In the genomic region with DNA sequence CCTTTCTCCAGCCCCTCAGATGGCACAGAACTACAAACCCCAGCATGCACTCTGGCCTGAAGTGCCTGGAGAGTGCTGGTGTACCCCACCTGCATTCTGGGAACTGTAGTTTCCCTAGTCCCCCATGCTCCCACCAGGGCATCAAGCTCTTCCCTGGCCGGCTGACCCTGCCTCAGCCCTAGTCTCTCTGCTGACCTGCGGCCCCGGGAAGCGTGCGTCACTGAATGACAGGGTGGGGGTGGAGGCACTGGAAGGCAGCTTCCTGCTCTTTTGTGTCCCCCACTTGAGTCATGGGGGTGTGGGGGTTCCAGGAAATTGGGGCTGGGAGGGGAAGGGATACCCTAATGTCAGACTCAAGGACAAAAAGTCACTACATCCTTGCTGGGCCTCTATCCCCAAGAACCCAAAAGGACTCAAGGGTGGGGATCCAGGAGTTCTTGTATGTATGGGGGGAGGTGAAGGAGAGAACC, we compare ENCODE assay signal across 8 cellular contexts. TPM values are rescaled to one million over a fixed set of nuclear protein-coding genes. Genes with fewer than 3 reads are reported as not detected.
DNase-seq lines count a peak whose midpoint lies in the region; ATAC-seq lines count a peak whose summit lies in the region.

No MANE protein-coding gene starts in this region.

- H3K27me3 Mint-ChIP-seq in activated naive CD8-positive, alpha-beta T cell treated with anti-CD3 and anti-CD28 coated beads, Interleukin-2, amount 10 ng/mL, durations not matched to agents 7 days and 5 days = peaks cover 9% of the 10 kb centered on the region
- peaks cover 35 to 63% (median 61%) of the 10 kb centered on the region in 3 donors for H3K27me3 Mint-ChIP-seq in naive B cell
- H3K27me3 Mint-ChIP-seq in stimulated activated naive CD8-positive, alpha-beta T cell treated with anti-CD3 and anti-CD28 coated beads, Interleukin-15, amount 100 ng/mL, for 72 hours = no peaks in the 10 kb centered on the region

- peaks cover 20% of the 10 kb centered on the region for H3K4me1 Mint-ChIP-seq in activated naive CD8-positive, alpha-beta T cell treated with anti-CD3 and anti-CD28 coated beads, Interleukin-2, amount 10 ng/mL, durations not matched to agents 7 days and 5 days
- H3K4me1 Mint-ChIP-seq in naive B cell = peaks cover 13 to 15% (median 15%) of the 10 kb centered on the region in 3 donors
- peaks cover 46% of the 10 kb centered on the region for H3K4me1 Mint-ChIP-seq in stimulated activated naive CD8-positive, alpha-beta T cell treated with anti-CD3 and anti-CD28 coated beads, Interleukin-15, amount 100 ng/mL, for 72 hours

- POLR2A ChIA-PET in activated naive CD8-positive, alpha-beta T cell treated with anti-CD3 and anti-CD28 coated beads, Interleukin-2, amount 10 ng/mL, durations not matched to agents 7 days and 5 days (lab: Charles Lee) = interaction anchor here (4.2 kb wide), 1 partner anchor 14 kb away, joined by 30 read pairs; no protein-coding TSS in a partner anchor

- DNase-seq in activated naive CD8-positive, alpha-beta T cell treated with anti-CD3 and anti-CD28 coated beads, Interleukin-2, amount 10 ng/mL, durations not matched to agents 7 days and 5 days = no peak
- DNase-seq in naive B cell = no peak
- DNase-seq in stimulated activated naive CD8-positive, alpha-beta T cell treated with anti-CD3 and anti-CD28 coated beads, Interleukin-15, amount 100 ng/mL, for 72 hours = no peak
- DNase-seq in activated CD4-positive, CD25-positive, alpha-beta regulatory T cell treated with anti-CD3 and anti-CD28 coated beads, Interleukin-2, amount 50 U/mL, for 72 hours = no peak
- DNase-seq in SKM-1 (lab: John Stamatoyannopoulos, UW; ENCODE audit: unreplicated experiment) = no peak

- ATAC-seq in GM18502 (IDR thresholded peaks at IDR 0.05; ENCODE audit: poor library complexity, unreplicated experiment) = peak; percentile 50
- ATAC-seq in HG03103 (IDR thresholded peaks at IDR 0.05; ENCODE audit: low read depth, unreplicated experiment) = peak; percentile 60
- ATAC-seq in activated naive CD8-positive, alpha-beta T cell treated with anti-CD3 and anti-CD28 coated beads, Interleukin-2, amount 10 ng/mL, durations not matched to agents 7 days and 5 days (ENCODE audit: low read depth) = peak; percentile 26
- peak; percentile 29 to 34 for ATAC-seq in naive B cell (ENCODE audit: low read depth in 2 of 2)
- no peak for ATAC-seq in HG03521 (IDR thresholded peaks at IDR 0.05; ENCODE audit: unreplicated experiment)
- no peak for ATAC-seq in stimulated activated naive CD8-positive, alpha-beta T cell treated with anti-CD3 and anti-CD28 coated beads, Interleukin-15, amount 100 ng/mL, for 72 hours

- H3K9me3 Mint-ChIP-seq in activated naive CD8-positive, alpha-beta T cell treated with anti-CD3 and anti-CD28 coated beads, Interleukin-2, amount 10 ng/mL, durations not matched to agents 7 days and 5 days = peaks cover 13% of the 10 kb centered on the region
- H3K9me3 Mint-ChIP-seq in naive B cell = peaks cover 5 to 20% (median 15%) of the 10 kb centered on the region in 7 donors
- H3K9me3 Mint-ChIP-seq in stimulated activated naive CD8-positive, alpha-beta T cell treated with anti-CD3 and anti-CD28 coated beads, Interleukin-15, amount 100 ng/mL, for 72 hours = peaks cover 17 to 23% of the 10 kb centered on the region in 2 donors

- no peak overlapping the region for H3K4me3 Mint-ChIP-seq in activated naive CD8-positive, alpha-beta T cell treated with anti-CD3 and anti-CD28 coated beads, Interleukin-2, amount 10 ng/mL, durations not matched to agents 7 days and 5 days
- H3K4me3 Mint-ChIP-seq in naive B cell = no peak overlapping the region
- H3K4me3 Mint-ChIP-seq in stimulated activated naive CD8-positive, alpha-beta T cell treated with anti-CD3 and anti-CD28 coated beads, Interleukin-15, amount 100 ng/mL, for 72 hours = no peak overlapping the region

- peaks cover 1% of the 10 kb centered on the region for H3K36me3 Mint-ChIP-seq in activated naive CD8-positive, alpha-beta T cell treated with anti-CD3 and anti-CD28 coated beads, Interleukin-2, amount 10 ng/mL, durations not matched to agents 7 days and 5 days
- H3K36me3 Mint-ChIP-seq in naive B cell = peaks cover 12 to 23% of the 10 kb centered on the region in 2 donors

- peak overlapping the region; percentile 31 for H3K27ac Mint-ChIP-seq in activated naive CD8-positive, alpha-beta T cell treated with anti-CD3 and anti-CD28 coated beads, Interleukin-2, amount 10 ng/mL, durations not matched to agents 7 days and 5 days
- no peak overlapping the region for H3K27ac Mint-ChIP-seq in naive B cell
- no peak overlapping the region for H3K27ac Mint-ChIP-seq in stimulated activated naive CD8-positive, alpha-beta T cell treated with anti-CD3 and anti-CD28 coated beads, Interleukin-15, amount 100 ng/mL, for 72 hours

RNA-seq across cellular contexts. Expression of a gene that starts 2.1 kb away (rescaled TPM):
- total RNA-seq in activated naive CD8-positive, alpha-beta T cell treated with anti-CD3 and anti-CD28 coated beads, Interleukin-2, amount 10 ng/mL, durations not matched to agents 7 days and 5 days = 10 to 100 TPM; 12.5 to 15.8 TPM
- polyA plus RNA-seq in naive B cell (ENCODE audit: low read depth in 6 of 6) = 1 to 10 TPM in 4 of 6 donors, under 1 TPM in 2; 0.29 to 2.8 (median 1.3) TPM

RNA-seq across cellular contexts. Expression of a gene that starts 14.7 kb away (rescaled TPM):
- total RNA-seq in activated naive CD8-positive, alpha-beta T cell treated with anti-CD3 and anti-CD28 coated beads, Interleukin-2, amount 10 ng/mL, durations not matched to agents 7 days and 5 days = under 1 TPM; 0.50 to 0.54 TPM
- under 1 TPM in 3 of 6 donors, not detected in 3; 0.17 to 0.29 (median 0.29) TPM for polyA plus RNA-seq in naive B cell (ENCODE audit: low read depth in 6 of 6)

RNA-seq across cellular contexts. Expression of a gene that starts 31.4 kb away (rescaled TPM):
- total RNA-seq in activated naive CD8-positive, alpha-beta T cell treated with anti-CD3 and anti-CD28 coated beads, Interleukin-2, amount 10 ng/mL, durations not matched to agents 7 days and 5 days = 10 to 100 TPM; 11.1 to 11.6 TPM
- polyA plus RNA-seq in naive B cell (ENCODE audit: low read depth in 6 of 6) = 10 to 100 TPM in 2 of 6 donors, 1 to 10 TPM in 4; 7.6 to 14.3 (median 9.6) TPM

RNA-seq across cellular contexts. Expression of a gene that starts 35.4 kb away (rescaled TPM):
- 10 to 100 TPM; 48.1 to 48.3 TPM for total RNA-seq in activated naive CD8-positive, alpha-beta T cell treated with anti-CD3 and anti-CD28 coated beads, Interleukin-2, amount 10 ng/mL, durations not matched to agents 7 days and 5 days
- polyA plus RNA-seq in naive B cell (ENCODE audit: low read depth in 6 of 6) = 10 to 100 TPM; 18.4 to 32.4 (median 23.4) TPM

RNA-seq across cellular contexts. Expression of a gene that starts 55.5 kb away (rescaled TPM):
- 1 to 10 TPM; 4.7 to 6.0 TPM for total RNA-seq in activated naive CD8-positive, alpha-beta T cell treated with anti-CD3 and anti-CD28 coated beads, Interleukin-2, amount 10 ng/mL, durations not matched to agents 7 days and 5 days
- polyA plus RNA-seq in naive B cell (ENCODE audit: low read depth in 6 of 6) = not detected

Comparison
In these comparisons a context has a peak if more than half of its experiments do, and no peak if none do; other contexts are left out.
1. ATAC-seq: peak in GM18502 (single experiment), HG03103 (single experiment), activated naive CD8-positive, alpha-beta T cell treated with anti-CD3 and anti-CD28 coated beads, Interleukin-2, amount 10 ng/mL, durations not matched to agents 7 days and 5 days (single experiment) and naive B cell (2 of 2); none in HG03521 (single experiment) and stimulated activated naive CD8-positive, alpha-beta T cell treated with anti-CD3 and anti-CD28 coated beads, Interleukin-15, amount 100 ng/mL, for 72 hours (single experiment).